12 cellular contexts compared by ENCODE assay signal in the genomic region with DNA sequence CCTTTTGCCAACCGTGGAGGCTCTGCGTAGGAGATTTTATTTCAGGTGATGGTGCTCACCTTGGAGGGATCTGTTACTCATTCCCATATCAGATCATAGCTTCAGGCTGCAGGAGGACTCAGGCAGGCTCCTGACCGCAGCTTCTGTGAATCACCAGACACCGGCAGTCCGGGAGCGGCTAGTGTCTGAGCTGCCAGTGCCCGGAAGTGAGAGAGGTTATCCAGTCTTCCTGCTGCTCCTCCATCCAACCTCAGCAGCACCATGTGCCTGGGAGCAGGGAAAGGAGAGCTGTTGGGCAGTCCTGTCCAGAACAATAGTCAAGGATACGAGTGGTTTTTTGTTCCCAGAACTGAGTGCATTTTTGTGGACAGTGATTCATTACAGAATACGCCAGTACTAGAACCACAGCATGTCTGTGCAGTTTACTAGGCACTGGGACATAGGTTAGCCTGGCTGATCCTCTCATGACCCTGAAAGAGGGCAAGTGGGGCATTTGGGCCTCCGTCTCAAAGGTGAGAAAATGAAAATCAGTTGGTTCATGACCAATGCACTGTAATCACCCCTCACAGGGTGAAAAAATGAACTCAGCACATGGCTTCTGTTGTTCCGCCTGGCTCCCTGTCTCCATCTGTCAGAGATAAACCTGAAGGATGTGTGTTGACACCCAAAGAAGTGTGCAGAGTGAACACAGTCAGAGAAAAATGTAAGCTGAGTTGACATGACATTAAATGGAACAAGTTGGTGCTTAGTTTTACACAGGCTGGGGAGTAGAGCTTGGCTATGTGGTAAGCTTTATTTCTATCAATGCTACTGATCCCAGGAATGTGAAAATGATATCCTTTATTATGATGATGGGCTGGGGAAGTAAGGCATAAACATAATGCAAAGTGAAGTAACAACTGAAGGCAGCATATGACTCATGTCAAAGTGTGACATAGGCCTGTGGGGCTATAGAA. TPM values are rescaled to one million over a fixed set of nuclear protein-coding genes. Genes with fewer than 3 reads are reported as not detected.
DNase-seq lines count a peak whose midpoint lies in the region; ATAC-seq and TF ChIP-seq lines count a peak whose summit lies in the region.
"Had no signal": no experiment of that assay in that cellular context is flagged by ENCODE, and none has a peak within 500 bp of the region (broad histone marks: within the 10 kb centered on the region; RNA-seq: fewer than 3 reads in every experiment).

No MANE protein-coding gene starts in this region.

- H3K9me3 ChIP-seq in AG04450 (ENCODE audit: control insufficient read depth, insufficient read depth, low read length) = no peaks in the 10 kb centered on the region
- H3K9me3 ChIP-seq in mesenchymal stem cell (ENCODE audit: control insufficient read depth, low read length) = no peaks in the 10 kb centered on the region

- H4K8ac ChIP-seq in mesenchymal stem cell (ENCODE audit: low read length) = no peak overlapping the region

- peak overlapping the region; percentile 78 for H3K27ac Mint-ChIP-seq in chondrocyte (ENCODE audit: unreplicated experiment)
- H3K27ac Mint-ChIP-seq: memory B cell had no signal

- no peak overlapping the region for H3K4ac ChIP-seq in mesenchymal stem cell (ENCODE audit: low read depth in 1 of 2, low read length in 2 of 2)

- CTCF ChIA-PET in AG04450 (lab: Charles Lee) = interaction anchor here (0.9 to 1.1 kb wide), 3 partner anchors 263 to 448 kb away, joined by 3 to 4 read pairs (median 3); no protein-coding TSS in a partner anchor

- no peak overlapping the region for H3K23ac ChIP-seq in mesenchymal stem cell (ENCODE audit: low read length in 2 of 2)

- no peak overlapping the region for H3K14ac ChIP-seq in mesenchymal stem cell (ENCODE audit: low read length in 2 of 2)

- WGBS in mesenchymal stem cell = 31% methylated on average over 9 of the region's 11 CpGs

- H3K36me3 ChIP-seq in mesenchymal stem cell (ENCODE audit: control insufficient read depth in 1 of 2, insufficient read depth in 2 of 2, low read depth in 1 of 2, low read length in 2 of 2) = peaks cover 0 to 4% of the 10 kb centered on the region in 2 experiments

- H3K27ac ChIP-seq in AG04450 (ENCODE audit: low read depth, low read length) (peak overlapping the region; percentile 93), mesenchymal stem cell (ENCODE audit: low read length, poor library complexity, severe bottlenecking) (peak overlapping the region; percentile 92)

- peaks cover 3% of the 10 kb centered on the region for H3K36me3 Mint-ChIP-seq in chondrocyte (ENCODE audit: low read depth)
- H3K36me3 Mint-ChIP-seq: memory B cell had no signal

- H2BK15ac ChIP-seq in mesenchymal stem cell (ENCODE audit: low read depth, poor library complexity, severe bottlenecking) = no peak overlapping the region

- no peak overlapping the region for H2BK12ac ChIP-seq in mesenchymal stem cell (ENCODE audit: low read length in 2 of 2)

- H3K79me1 ChIP-seq in mesenchymal stem cell (replicated peaks; ENCODE audit: low read length, poor library complexity, severe bottlenecking) = peaks cover 22% of the 10 kb centered on the region

- POLR2A ChIA-PET in AG04450 (lab: Yijun Ruan, JAX) = interaction anchor here (1.0 to 1.7 kb wide), 7 partner anchors 8 to 110 kb away, joined by 3 to 6 read pairs (median 4); a partner anchor contains a TSS

- no peak for ATAC-seq in GM18858 (IDR thresholded peaks at IDR 0.05; ENCODE audit: unreplicated experiment)
- ATAC-seq in GM18498 (IDR thresholded peaks at IDR 0.05; ENCODE audit: unreplicated experiment) = no peak

- H3K4me3 Mint-ChIP-seq in chondrocyte (ENCODE audit: unreplicated experiment) = no peak overlapping the region
- H3K4me3 Mint-ChIP-seq: central memory CD8-positive, alpha-beta T cell; memory B cell had no signal

- H3K27me3 Mint-ChIP-seq in chondrocyte (ENCODE audit: low read depth) = peaks cover 7% of the 10 kb centered on the region

- H3K9ac ChIP-seq in mesenchymal stem cell (ENCODE audit: low read length) = peak overlapping the region; percentile 58

- peak overlapping the region; percentile 28 for H2AK5ac ChIP-seq in mesenchymal stem cell (ENCODE audit: low read length, severe bottlenecking)

- peaks cover 44% of the 10 kb centered on the region for H3K4me1 ChIP-seq in mesenchymal stem cell (ENCODE audit: control insufficient read depth, insufficient read depth, low read depth, low read length)

- H3K4me2 ChIP-seq in mesenchymal stem cell (ENCODE audit: low read length, poor library complexity, severe bottlenecking) = peak overlapping the region; percentile 45

- H2BK5ac ChIP-seq in mesenchymal stem cell (ENCODE audit: low read depth, low read length, poor library complexity, severe bottlenecking) = peak overlapping the region; percentile 80

- no peaks in the 10 kb centered on the region for H3K9me3 Mint-ChIP-seq in chondrocyte (ENCODE audit: low read depth)
- H3K9me3 Mint-ChIP-seq: central memory CD8-positive, alpha-beta T cell; memory B cell had no signal

- no peak overlapping the region for H3K18ac ChIP-seq in mesenchymal stem cell (ENCODE audit: low read depth in 1 of 2, low read length in 2 of 2)

- TF ChIP-seq CTCF in AG04450 (IDR thresholded peaks at IDR 0.05; ENCODE audit: low read depth, low read length) (no peak), chondrocyte (IDR thresholded peaks at IDR 0.05) (no peak)

- peaks cover 34% of the 10 kb centered on the region for H3K4me1 Mint-ChIP-seq in chondrocyte (ENCODE audit: low read depth)
- H3K4me1 Mint-ChIP-seq: central memory CD8-positive, alpha-beta T cell; memory B cell had no signal

- DNase-seq in AG04450 (ENCODE audit: low read depth, low spot score) (peak; percentile 91), LHCN-M2 (ENCODE audit: low read depth) (peak; percentile 99), chondrocyte (ENCODE audit: low spot score) (no peak), mesenchymal stem cell (peak; percentile 91), D341Med (ENCODE audit: low spot score) (no peak)
- no peak for DNase-seq in stimulated activated CD4-positive, alpha-beta T cell treated with anti-CD3 and anti-CD28 coated beads, Interleukin-4, amount 100 ng/mL, for 1 hour
- DNase-seq: activated CD4-positive, CD25-positive, alpha-beta regulatory T cell; NCI-H2081 treated with DMSO at 0.1 percent for 48 hours had no signal

- H2BK120ac ChIP-seq in mesenchymal stem cell (ENCODE audit: low read depth, low read length) = no peak overlapping the region

- H4K91ac ChIP-seq in mesenchymal stem cell (ENCODE audit: low read length) = no peak overlapping the region

- peak overlapping the region; percentile 29; the same call in 1 of the 2 replicates for H3K4me3 ChIP-seq in AG04450 (ENCODE audit: low read depth, low read length)
- peak overlapping the region in 1 of 2 experiments; percentile 5 for H3K4me3 ChIP-seq in mesenchymal stem cell (ENCODE audit: insufficient read depth in 1 of 2, low read depth in 1 of 2, low read length in 2 of 2)

- H3K27me3 ChIP-seq in AG04450 (ENCODE audit: control insufficient read depth, insufficient read depth, low read length) (no peaks in the 10 kb centered on the region), mesenchymal stem cell (ENCODE audit: control insufficient read depth in 1 of 2, insufficient read depth in 1 of 2, low read length in 2 of 2) (no peaks in the 10 kb centered on the region)

- no peak overlapping the region for H2AFZ ChIP-seq in mesenchymal stem cell (ENCODE audit: low read depth, low read length)

RNA-seq across cellular contexts. Expression of a gene that starts 12.2 kb away (rescaled TPM):
- polyA plus RNA-seq in AG04450 (2011; rRNA removed) = 41.1 and 50.3 TPM in 2 replicates
- 51.0 and 58.7 TPM in 2 replicates for polyA minus RNA-seq in AG04450 (2011; rRNA and poly(A)+ RNA removed)
- 8.5 and 8.7 TPM in 2 replicates for total RNA-seq in LHCN-M2 (2014; rRNA removed)
- 3.3 TPM for polyA plus RNA-seq in LHCN-M2 (2012)
- total RNA-seq in chondrocyte = 8.2 to 9.9 TPM (median 8.9 TPM) in 3 replicates
- 0.23 TPM for polyA plus RNA-seq in mesenchymal stem cell (2013, experiment 1 of 2)
- polyA plus RNA-seq in mesenchymal stem cell (2013, experiment 2 of 2) = 0.23 TPM

Comparison
In these comparisons a context has a peak if more than half of its experiments do, and no peak if none do; other contexts are left out.
1. DNase-seq: peak in AG04450 (single experiment), LHCN-M2 (single experiment) and mesenchymal stem cell (single experiment); none in chondrocyte (single experiment), stimulated activated CD4-positive, alpha-beta T cell treated with anti-CD3 and anti-CD28 coated beads, Interleukin-4, amount 100 ng/mL, for 1 hour (single experiment) and D341Med (single experiment).